In genomic region chr14:60253649-60254048, GRCh38 we compare ENCODE assay signal across 19 cellular contexts. TPM values are rescaled to one million over a fixed set of nuclear protein-coding genes. Genes with fewer than 3 reads are reported as not detected.
DNase-seq lines count a peak whose midpoint lies in the region; ATAC-seq, FAIRE-seq and TF ChIP-seq lines count a peak whose summit lies in the region.
"Had no signal": no experiment of that assay in that cellular context is flagged by ENCODE, and none has a peak within 500 bp of the region (broad histone marks: within the 10 kb centered on the region; RNA-seq: fewer than 3 reads in every experiment).

No MANE protein-coding gene starts in this region.

- POLR2A ChIA-PET in K562 (lab: Yijun Ruan, JAX), result interaction anchor here (0.6 to 1.0 kb wide), 2 partner anchors 81 to 769 kb away, joined by 3 to 4 read pairs; partner anchors contain the start of genes JKAMP and L3HYPDH

- peak; percentile 46 for DNase-seq in DMS79 (lab: John Stamatoyannopoulos, UW)
- DNase-seq in HT-29 (ENCODE audit: low spot score), result peak; percentile 9
- peak in 3 of 4 experiments; percentile 6 to 54 (median 25) for DNase-seq in K562 (ENCODE audit: extremely low read depth in 1 of 4, low spot score in 3 of 4)
- DNase-seq in psoas muscle, result no peak
- no peak for DNase-seq in testis
- no peak for DNase-seq in osteocyte (ENCODE audit: extremely low spot score, unreplicated experiment)
- DNase-seq in ureter (ENCODE audit: low spot score), result no peak
- DNase-seq: C1 segment of cervical spinal cord; GF-D8; GOT3; NCI-H1436; NCI-H1930; NCI-H510A; NCI-H748 treated with DMSO at 0.1 percent for 48 hours; NK-92 treated with Interleukin-12 subunit alpha and Interleukin-12 subunit beta, amount 100 ng/mL, for 24 hours; Right ventricle myocardium superior; SW 1271 had no signal

- no peak overlapping the region for H3K4me3 Mint-ChIP-seq in osteocyte (ENCODE audit: unreplicated experiment)

- H3K4me2 ChIP-seq in K562 (ENCODE audit: insufficient read depth, low read length), result no peak overlapping the region
- H3K4me2 ChIP-seq: KMS-11 had no signal

- CTCF ChIA-PET in K562 (lab: Yijun Ruan, JAX; ENCODE audit: low intra/inter-chr PET ratio), result no interaction called here

- H3K27me3 ChIP-seq in K562 (ENCODE audit: control insufficient read depth in 2 of 2, insufficient read depth in 2 of 2, low read length in 2 of 2) (no peaks in the 10 kb centered on the region), psoas muscle (ENCODE audit: insufficient read depth in 3 of 3, low read length in 2 of 3) (no peaks in the 10 kb centered on the region), testis (no peaks in the 10 kb centered on the region), gastroesophageal sphincter (no peaks in the 10 kb centered on the region)

- no peak overlapping the region for H3K27ac Mint-ChIP-seq in osteocyte (ENCODE audit: unreplicated experiment)

- in situ Hi-C loops in K562 (cut with MboI), result no loop called here

- H3K9ac ChIP-seq in K562 (ENCODE audit: insufficient read depth in 1 of 2, low read depth in 2 of 2, low read length in 2 of 2), result peak overlapping the region in 1 of 2 experiments; percentile 43; a peak in 1 of 4 replicates
- H3K9ac ChIP-seq: KMS-11 had no signal

- peaks cover 6 to 14% of the 10 kb centered on the region in 2 experiments; a peak in 4 of 5 replicates for H3K4me1 ChIP-seq in K562 (replicated peaks in 1 of 2; ENCODE audit: control insufficient read depth in 2 of 2, insufficient read depth in 2 of 2, low read length in 2 of 2)
- H3K4me1 ChIP-seq in psoas muscle, result peaks cover 71% of the 10 kb centered on the region
- H3K4me1 ChIP-seq in testis, result peaks cover 9% of the 10 kb centered on the region
- peaks cover 3 to 80% (median 12%) of the 10 kb centered on the region in 3 donors for H3K4me1 ChIP-seq in gastroesophageal sphincter

- H3K36me3 ChIP-seq in K562 (ENCODE audit: control insufficient read depth, insufficient read depth, low read length), result peaks cover 4% of the 10 kb centered on the region; the same call in 1 of the 3 replicates
- no peaks in the 10 kb centered on the region for H3K36me3 ChIP-seq in psoas muscle (ENCODE audit: insufficient read depth in 1 of 2, low read depth in 1 of 2)
- H3K36me3 ChIP-seq in testis (ENCODE audit: low read depth, missing control alignments), result no peaks in the 10 kb centered on the region
- no peaks in the 10 kb centered on the region for H3K36me3 ChIP-seq in gastroesophageal sphincter

- H4K20me1 ChIP-seq in K562 (replicated peaks; ENCODE audit: control insufficient read depth, insufficient read depth, low read length), result no peaks in the 10 kb centered on the region; the same call in 1 of the 2 replicates

- BruUV-seq in K562 (replicated peaks; lab: Mats Ljungman, UMichigan), result no TSS peak

- H3K9me3 Mint-ChIP-seq in osteocyte (ENCODE audit: unreplicated experiment), result no peaks in the 10 kb centered on the region

- H3K27ac ChIP-seq in K562 (ENCODE audit: extremely low read depth, low read depth, low read length) (peak overlapping the region; percentile 48; the same call in 2 of the 3 replicates), psoas muscle (no peak overlapping the region), testis (no peak overlapping the region), gastroesophageal sphincter (no peak overlapping the region)
- H3K27ac ChIP-seq: KMS-11 had no signal

- 3% methylated on average over 3 of the region's 3 CpGs for WGBS in K562 (ENCODE audit: insufficient coverage, low coverage, missing lambda C conversion rate)
- 48 to 67% (median 57%) methylated on average over 3 of the region's 3 CpGs for WGBS in psoas muscle, 3 donors
- WGBS in testis, 2 donors, result 73 to 77% methylated on average over 3 of the region's 3 CpGs
- WGBS in gastroesophageal sphincter (ENCODE audit: low coverage in 1 of 2), 2 donors, result 74 to 96% methylated on average over 3 of the region's 3 CpGs

- H3K4me3 ChIP-seq in K562, result no peak overlapping the region
- H3K4me3 ChIP-seq in psoas muscle, result peak overlapping the region; percentile 93
- no peak overlapping the region for H3K4me3 ChIP-seq in testis
- H3K4me3 ChIP-seq in gastroesophageal sphincter, result no peak overlapping the region

- intact Hi-C loops in K562 (cut with micrococcal nuclease), result loop anchor here (10.0 kb wide), 1 partner anchor 231 kb away; the partner anchor contains the start of gene C14orf39
- intact Hi-C loops in psoas muscle (cut with DNase I), result no loop called here
- intact Hi-C loops in testis (cut with DNase I; ENCODE audit: low total_unique reads), result no loop called here

- no peak overlapping the region for H2AFZ ChIP-seq in K562 (ENCODE audit: low read depth, low read length)

- ATAC-seq in K562, result no peak
- ATAC-seq in psoas muscle, result no peak
- ATAC-seq in gastroesophageal sphincter, result no peak

- H3K27me3 Mint-ChIP-seq in osteocyte (ENCODE audit: unreplicated experiment), result no peaks in the 10 kb centered on the region

- TF ChIP-seq EP300 in K562 (IDR thresholded peaks at IDR 0.05; ENCODE audit: low read length) (no peak), gastroesophageal sphincter (IDR thresholded peaks at IDR 0.05) (no peak)

- peak; percentile 51 for FAIRE-seq in K562 (lab: Jason Lieb, UNC)

- H3K9me3 ChIP-seq in K562 (replicated peaks; ENCODE audit: control insufficient read depth, insufficient read depth, low read depth, low read length), result no peaks in the 10 kb centered on the region
- no peaks in the 10 kb centered on the region for H3K9me3 ChIP-seq in psoas muscle
- H3K9me3 ChIP-seq in testis, result no peaks in the 10 kb centered on the region
- no peaks in the 10 kb centered on the region for H3K9me3 ChIP-seq in gastroesophageal sphincter

- no peak for TF ChIP-seq RAD21 in K562 (CRISPR knock-in tag; conservative IDR thresholded peaks at IDR 0.05 in 1 of 2, IDR thresholded peaks at IDR 0.05 in 1 of 2)

- TF ChIP-seq POLR2A in K562 (conservative IDR thresholded peaks at IDR 0.05) (no peak), testis (IDR thresholded peaks at IDR 0.05) (no peak), gastroesophageal sphincter (IDR thresholded peaks at IDR 0.05) (no peak)

- H3K79me2 ChIP-seq in K562 (ENCODE audit: control insufficient read depth, insufficient read depth, low read length), result peaks cover 91% of the 10 kb centered on the region

- peaks cover 2% of the 10 kb centered on the region for H3K9me1 ChIP-seq in K562 (ENCODE audit: control insufficient read depth, insufficient read depth, low read length)

- no peaks in the 10 kb centered on the region for H3K36me3 Mint-ChIP-seq in osteocyte (ENCODE audit: unreplicated experiment)

- TF ChIP-seq CTCF in K562 (IDR thresholded peaks at IDR 0.05 in 2 of 3, conservative IDR thresholded peaks at IDR 0.05 in 1 of 3; ENCODE audit: insufficient read depth in 2 of 3, low read depth in 1 of 3, low read length in 3 of 3) (no peak), psoas muscle (IDR thresholded peaks at IDR 0.05) (no peak), testis (IDR thresholded peaks at IDR 0.05) (no peak), osteocyte (IDR thresholded peaks at IDR 0.05) (no peak), gastroesophageal sphincter (IDR thresholded peaks at IDR 0.05) (no peak)

- H3K4me1 Mint-ChIP-seq in osteocyte (ENCODE audit: unreplicated experiment), result peaks cover 38% of the 10 kb centered on the region

TF ChIP-seq in K562, 482 proteins besides CTCF, POLR2A, EP300 and RAD21 (continues in another document):
- TF ChIP-seq TCF3 (CRISPR knock-in tag; IDR thresholded peaks at IDR 0.05) (peak; percentile 62), TARDBP (IDR thresholded peaks at IDR 0.05) (no peak), SAFB2 (IDR thresholded peaks at IDR 0.05; ENCODE audit: borderline replicate concordance, low read depth, low read length, severe bottlenecking) (no peak), CBFB (CRISPR knock-in tag; IDR thresholded peaks at IDR 0.05) (no peak), CBFA2T3 (IDR thresholded peaks at IDR 0.05) (peak; percentile 79), ZNF398 (CRISPR knock-in tag; IDR thresholded peaks at IDR 0.05) (no peak)

RNA-seq across cellular contexts. Expression of gene PPM1A, which starts 4.6 kb away (rescaled TPM):
- 14.1 and 15.8 TPM in 2 replicates for total RNA-seq in HT-29 (2014; rRNA removed; shearing (Covaris generic))
- total RNA-seq in K562 (2011; cell fraction: chromatin; rRNA removed; ENCODE audit: low replicate concordance), result 20.9 and 54.9 TPM in 2 replicates
- 2.7 and 4.5 TPM in 2 replicates for total RNA-seq in K562 (2011; cell fraction: nucleolus; rRNA removed)
- 12.0 and 24.3 TPM in 2 replicates for total RNA-seq in K562 (2011; cell fraction: nucleoplasm; rRNA removed)
- 5.5 and 6.0 TPM in 2 replicates for total RNA-seq in K562 (2014; rRNA removed)
- total RNA-seq in K562 (2014; rRNA removed; fragmentation: Illumina TruSeq; extraction: Trizol), result 16.0 and 22.0 TPM in 2 replicates
- 13.7 TPM in 2 replicates for total RNA-seq in K562 (2015; rRNA removed; fragmentation: Illumina TruSeq; extraction: Trizol)
- 19.3 and 23.9 TPM in 2 replicates for total RNA-seq in K562 (2021)
- 13.5 and 21.4 TPM in 2 replicates for polyA plus RNA-seq in K562 (2011; rRNA removed)
- polyA plus RNA-seq in K562 (2011; cell fraction: cytosol; rRNA removed), result 2.8 and 9.5 TPM in 2 replicates
- 16.6 and 22.1 TPM in 2 replicates for polyA plus RNA-seq in K562 (2011; cell fraction: nucleus; rRNA removed)
- polyA plus RNA-seq in K562 (2012), result 12.5 and 16.4 TPM in 2 replicates
- polyA plus RNA-seq in K562 (2014; fragmentation: Illumina TruSeq; extraction: Trizol), result 15.2 and 19.4 TPM in 2 replicates
- polyA plus RNA-seq in K562 (2014; fragmentation: Nextera tagmentation; extraction: Ambion mirVana), result 10 to 100 TPM; 10.1 to 13.6 TPM
- polyA plus RNA-seq in K562 (2014; rRNA removed), result 8.8 and 16.9 TPM in 2 replicates
- polyA minus RNA-seq in K562 (2011; rRNA and poly(A)+ RNA removed), result 97.2 and 107 TPM in 2 replicates
- polyA minus RNA-seq in K562 (2011; cell fraction: cytosol; rRNA and poly(A)+ RNA removed), result 14.7 and 24.0 TPM in 2 replicates
- 12.5 and 24.0 TPM in 2 replicates for polyA minus RNA-seq in K562 (2011; cell fraction: nucleus; rRNA and poly(A)+ RNA removed)
- total RNA-seq in psoas muscle, result 100 to 1,000 TPM; 123 to 154 (median 131) TPM
- polyA plus RNA-seq in psoas muscle, result 100 to 1,000 TPM in 1 of 3 donors, 10 to 100 TPM in 2; 54.0 to 174 (median 54.2) TPM
- 10 to 100 TPM; 73.0 to 91.1 TPM for total RNA-seq in testis
- polyA plus RNA-seq in testis (ENCODE audit: insufficient read depth, low read depth, low replicate concordance), result 146 TPM
- total RNA-seq in osteocyte, result 44.5 and 45.2 TPM in 2 replicates
- total RNA-seq in ureter, result 41.2 TPM
- total RNA-seq in gastroesophageal sphincter, result 10 to 100 TPM; 57.1 to 82.2 (median 70.0) TPM

Comparison
In these comparisons a context has a peak if more than half of its experiments do, and no peak if none do; other contexts are left out.
1. DNase-seq: peak in DMS79 (single experiment), HT-29 (single experiment) and K562 (3 of 4); none in psoas muscle (0 of 2), testis (single experiment), osteocyte (single experiment) and ureter (single experiment).